24 cellular contexts compared by ENCODE assay signal in the genomic region with DNA sequence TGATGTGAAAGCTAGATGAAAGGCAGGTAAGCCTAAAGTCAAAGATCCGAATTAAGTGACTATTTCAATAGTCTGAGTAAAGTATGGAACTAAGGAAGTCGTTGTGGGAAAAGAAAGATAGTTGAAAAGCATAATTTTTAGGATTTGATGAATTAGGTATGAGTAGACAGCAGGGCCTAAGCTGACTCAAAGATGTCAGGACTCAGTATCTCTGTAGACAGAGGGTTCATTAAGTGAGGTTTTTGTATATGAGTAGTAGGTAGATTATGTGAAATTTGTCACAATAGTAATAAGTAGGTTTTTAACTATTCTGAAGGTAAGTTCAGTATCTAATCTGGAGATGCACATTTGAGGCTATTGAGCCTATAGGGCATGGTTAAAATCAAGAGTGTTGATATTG.
"Had no signal": no experiment of that assay in that cellular context is flagged by ENCODE, and none has a peak within 500 bp of the region (broad histone marks: within the 10 kb centered on the region; RNA-seq: fewer than 3 reads in every experiment).

No MANE protein-coding gene starts in this region.

- FAIRE-seq: RCC 7860 had no signal

- H3K27me3 ChIP-seq: adrenal gland, MG63 had no signal

- H2AFZ ChIP-seq: PC-9 had no signal

- H3K27ac ChIP-seq: PC-9, RWPE1 had no signal

- H3K9me3 ChIP-seq: adrenal gland, MG63 had no signal

- H3K36me3 ChIP-seq: adrenal gland, MG63 had no signal

- DNase-seq: activated CD4-positive, alpha-beta T cell treated with anti-CD3 and anti-CD28 coated beads, Interleukin-2, amount 10 ng/mL, durations not matched to agents 24 days and 14 days; activated CD4-positive, alpha-beta T cell treated with anti-CD3 and anti-CD28 coated beads, Interleukin-2, amount 50 U/mL, for 4 hours; activated CD8-positive, alpha-beta T cell treated with anti-CD3 and anti-CD28 coated beads for 36 hours; activated gamma-delta T cell; activated naive CD4-positive, alpha-beta T cell treated with anti-CD3 and anti-CD28 coated beads for 36 hours; activated T-cell treated with anti-CD3 and anti-CD28 coated beads, Interleukin-2, amount 50 U/mL, for 1 hour; activated T-cell treated with anti-CD3 and anti-CD28 coated beads, Interleukin-2, amount 50 U/mL, for 72 hours; adrenal gland; central memory CD4-positive, alpha-beta T cell; Kasumi-1; MG63; NCI-H1048; NCI-H1436 treated with DMSO at 0.1 percent for 48 hours; NCI-H1694 treated with DMSO at 0.1 percent for 48 hours; NCI-H2029; NCI-H345; NCI-H524 treated with DMSO at 0.1 percent for 48 hours; PC-9; SIG-M5; T1000 had no signal

- H3K4me2 ChIP-seq: PC-9 had no signal

- H3K4me3 ChIP-seq: adrenal gland, MG63, PC-9 had no signal

- ATAC-seq: activated CD8-positive, alpha-beta T cell treated with anti-CD3 and anti-CD28 coated beads for 36 hours; activated naive CD4-positive, alpha-beta T cell treated with anti-CD3 and anti-CD28 coated beads, Interleukin-2, amount 50 U/mL, for 72 hours; activated T-cell treated with anti-CD3 and anti-CD28 coated beads, Interleukin-2, amount 50 U/mL, for 72 hours; Right ventricle myocardium inferior had no signal
